ENCODE assay signal across 38 cellular contexts in genomic region chr6:2636672-2637071, GRCh38.
"Had no signal": no experiment of that assay in that cellular context is flagged by ENCODE, and none has a peak within 500 bp of the region (broad histone marks: within the 10 kb centered on the region; RNA-seq: fewer than 3 reads in every experiment).

No MANE protein-coding gene starts in this region.

- H3K4me3 Mint-ChIP-seq: activated naive CD4-positive, alpha-beta T cell treated with anti-CD3 and anti-CD28 coated beads for 36 hours; activated naive CD4-positive, alpha-beta T cell treated with anti-CD3 and anti-CD28 coated beads, Interleukin-2, amount 10 ng/mL, durations not matched to agents 7 days and 5 days; activated naive CD4-positive, alpha-beta T cell treated with anti-CD3 and anti-CD28 coated beads, Interleukin-2, amount 50 U/mL, for 24 hours; activated naive CD8-positive, alpha-beta T cell; activated naive CD8-positive, alpha-beta T cell treated with anti-CD3 and anti-CD28 coated beads for 36 hours; activated naive CD8-positive, alpha-beta T cell treated with anti-CD3 and anti-CD28 coated beads, Interleukin-2, amount 10 ng/mL, durations not matched to agents 7 days and 5 days; activated naive CD8-positive, alpha-beta T cell treated with anti-CD3 and anti-CD28 coated beads, Interleukin-2, amount 50 U/mL, for 24 hours; activated T-cell treated with anti-CD3 and anti-CD28 coated beads, Interleukin-2, amount 50 U/mL, for 24 hours; activated T-cell treated with anti-CD3 and anti-CD28 coated beads, Interleukin-2, amount 50 U/mL, for 4 hours; activated T-cell treated with anti-CD3 and anti-CD28 coated beads, Interleukin-2, amount 50 U/mL, for 72 hours; activated T-helper 17 cell treated with anti-CD3 and anti-CD28 coated beads, Interleukin-2, amount 50 U/mL, for 72 hours; brain had no signal

- FAIRE-seq: astrocyte had no signal

- H3K9me3 ChIP-seq: adrenal gland, ascending aorta, body of pancreas, breast epithelium had no signal

- H3K4me1 Mint-ChIP-seq: activated T-helper 17 cell treated with anti-CD3 and anti-CD28 coated beads, Interleukin-2, amount 50 U/mL, for 72 hours had no signal

- H3K4me3 ChIP-seq: adrenal gland, ascending aorta, body of pancreas, breast epithelium, cardiac muscle cell had no signal

- ATAC-seq: activated naive CD4-positive, alpha-beta T cell treated with anti-CD3 and anti-CD28 coated beads, Interleukin-2, amount 50 U/mL, for 72 hours; activated naive CD8-positive, alpha-beta T cell treated with anti-CD3 and anti-CD28 coated beads, Interleukin-2, amount 50 U/mL, for 24 hours; activated T-cell treated with anti-CD3 and anti-CD28 coated beads, Interleukin-2, amount 50 U/mL, for 4 hours; activated T-cell treated with anti-CD3 and anti-CD28 coated beads, Interleukin-2, amount 50 U/mL, for 72 hours; activated T-helper 17 cell treated with anti-CD3 and anti-CD28 coated beads, Interleukin-2, amount 50 U/mL, for 72 hours; body of pancreas had no signal

- H3K27me3 ChIP-seq: adrenal gland, ascending aorta, body of pancreas, brain microvascular endothelial cell, breast epithelium, cardiac muscle cell had no signal

- DNase-seq: activated effector memory CD4-positive, alpha-beta T cell treated with anti-CD3 and anti-CD28 coated beads, Interleukin-2, amount 50 U/mL, for 16 hours; activated effector memory CD4-positive, alpha-beta T cell treated with Interleukin-2 at 50 U/mL for 16 hours; activated gamma-delta T cell; activated gamma-delta T cell treated with Interleukin-2 at 50 U/mL for 16 hours; activated naive CD4-positive, alpha-beta T cell; activated naive CD4-positive, alpha-beta T cell treated with anti-CD3 and anti-CD28 coated beads for 36 hours; activated naive CD4-positive, alpha-beta T cell treated with anti-CD3 and anti-CD28 coated beads, Interleukin-2, amount 10 ng/mL, durations not matched to agents 7 days and 5 days; activated naive CD4-positive, alpha-beta T cell treated with anti-CD3 and anti-CD28 coated beads, Interleukin-2, amount 50 U/mL, for 16 hours; activated naive CD4-positive, alpha-beta T cell treated with Interleukin-2 at 50 U/mL for 16 hours; activated naive CD8-positive, alpha-beta T cell treated with anti-CD3 and anti-CD28 coated beads for 36 hours; activated naive CD8-positive, alpha-beta T cell treated with anti-CD3 and anti-CD28 coated beads, Interleukin-2, amount 10 ng/mL, durations not matched to agents 7 days and 5 days; activated naive CD8-positive, alpha-beta T cell treated with anti-CD3 and anti-CD28 coated beads, Interleukin-2, amount 50 U/mL, for 24 hours; activated T-cell treated with anti-CD3 and anti-CD28 coated beads, Interleukin-2, amount 50 U/mL, for 1 hour; activated T-cell treated with anti-CD3 and anti-CD28 coated beads, Interleukin-2, amount 50 U/mL, for 24 hours; activated T-cell treated with anti-CD3 and anti-CD28 coated beads, Interleukin-2, amount 50 U/mL, for 4 hours; activated T-cell treated with anti-CD3 and anti-CD28 coated beads, Interleukin-2, amount 50 U/mL, for 48 hours; activated T-cell treated with anti-CD3 and anti-CD28 coated beads, Interleukin-2, amount 50 U/mL, for 72 hours; adrenal gland; amniotic stem cell; amygdala; anterior cingulate cortex; aorta; body of pancreas; brain microvascular endothelial cell; caudate nucleus; central memory CD4-positive, alpha-beta T cell; cerebellar nuclear complex had no signal

- H3K27ac ChIP-seq: adrenal gland, ascending aorta, body of pancreas, brain microvascular endothelial cell, breast epithelium, cardiac muscle cell had no signal

- H3K27ac Mint-ChIP-seq: activated naive CD4-positive, alpha-beta T cell treated with anti-CD3 and anti-CD28 coated beads for 36 hours; activated naive CD4-positive, alpha-beta T cell treated with anti-CD3 and anti-CD28 coated beads, Interleukin-2, amount 10 ng/mL, durations not matched to agents 7 days and 5 days; activated naive CD4-positive, alpha-beta T cell treated with anti-CD3 and anti-CD28 coated beads, Interleukin-2, amount 50 U/mL, for 72 hours; activated naive CD8-positive, alpha-beta T cell; activated naive CD8-positive, alpha-beta T cell treated with anti-CD3 and anti-CD28 coated beads for 36 hours; activated naive CD8-positive, alpha-beta T cell treated with anti-CD3 and anti-CD28 coated beads, Interleukin-2, amount 10 ng/mL, durations not matched to agents 7 days and 5 days; activated naive CD8-positive, alpha-beta T cell treated with anti-CD3 and anti-CD28 coated beads, Interleukin-2, amount 50 U/mL, for 24 hours; activated T-cell treated with anti-CD3 and anti-CD28 coated beads, Interleukin-2, amount 50 U/mL, for 24 hours; activated T-cell treated with anti-CD3 and anti-CD28 coated beads, Interleukin-2, amount 50 U/mL, for 72 hours; activated T-helper 1 cell treated with anti-CD3 and anti-CD28 coated beads, Interleukin-12 subunit alpha, Interleukin-12 subunit beta, Interleukin-2, Interleukin-4 antibody, amounts not matched to agents 30 ng/mL and 10 ng/mL and 1 ng/mL, durations not matched to agents 14 hours and 24 hours and 36 hours; activated T-helper 17 cell treated with anti-CD3 and anti-CD28 coated beads, Interleukin-2, amount 50 U/mL, for 72 hours; activated T-helper 2 cell treated with anti-CD3 and anti-CD28 coated beads, Interferon-gamma antibody, Interleukin-2, Interleukin-4, amounts not matched to agents 10 μg/mL and 5 μg/mL and 100 μg/mL, durations not matched to agents 14 hours and 24 hours and 36 hours; brain had no signal

- H3K36me3 Mint-ChIP-seq: activated naive CD4-positive, alpha-beta T cell treated with anti-CD3 and anti-CD28 coated beads, Interleukin-2, amount 10 ng/mL, durations not matched to agents 7 days and 5 days; activated naive CD4-positive, alpha-beta T cell treated with anti-CD3 and anti-CD28 coated beads, Interleukin-2, amount 50 U/mL, for 24 hours; activated naive CD4-positive, alpha-beta T cell treated with anti-CD3 and anti-CD28 coated beads, Interleukin-2, amount 50 U/mL, for 72 hours; activated naive CD8-positive, alpha-beta T cell; activated naive CD8-positive, alpha-beta T cell treated with anti-CD3 and anti-CD28 coated beads for 36 hours; activated naive CD8-positive, alpha-beta T cell treated with anti-CD3 and anti-CD28 coated beads, Interleukin-2, amount 10 ng/mL, durations not matched to agents 7 days and 5 days; brain had no signal

- H3K36me3 ChIP-seq: adrenal gland, ascending aorta, brain microvascular endothelial cell, breast epithelium, cardiac muscle cell had no signal

- H3K9me3 Mint-ChIP-seq: activated naive CD4-positive, alpha-beta T cell treated with anti-CD3 and anti-CD28 coated beads for 36 hours; activated naive CD4-positive, alpha-beta T cell treated with anti-CD3 and anti-CD28 coated beads, Interleukin-2, amount 10 ng/mL, durations not matched to agents 7 days and 5 days; activated naive CD4-positive, alpha-beta T cell treated with anti-CD3 and anti-CD28 coated beads, Interleukin-2, amount 50 U/mL, for 24 hours; activated naive CD4-positive, alpha-beta T cell treated with anti-CD3 and anti-CD28 coated beads, Interleukin-2, amount 50 U/mL, for 72 hours; activated naive CD8-positive, alpha-beta T cell treated with anti-CD3 and anti-CD28 coated beads for 36 hours; activated naive CD8-positive, alpha-beta T cell treated with anti-CD3 and anti-CD28 coated beads, Interleukin-2, amount 10 ng/mL, durations not matched to agents 7 days and 5 days; activated naive CD8-positive, alpha-beta T cell treated with anti-CD3 and anti-CD28 coated beads, Interleukin-2, amount 50 U/mL, for 24 hours; activated T-cell treated with anti-CD3 and anti-CD28 coated beads, Interleukin-2, amount 50 U/mL, for 24 hours; activated T-cell treated with anti-CD3 and anti-CD28 coated beads, Interleukin-2, amount 50 U/mL, for 4 hours; activated T-cell treated with anti-CD3 and anti-CD28 coated beads, Interleukin-2, amount 50 U/mL, for 72 hours; activated T-helper 1 cell treated with anti-CD3 and anti-CD28 coated beads, Interleukin-12 subunit alpha, Interleukin-12 subunit beta, Interleukin-2, Interleukin-4 antibody, amounts not matched to agents 30 ng/mL and 10 ng/mL and 1 ng/mL, durations not matched to agents 14 hours and 24 hours and 36 hours; activated T-helper 17 cell treated with anti-CD3 and anti-CD28 coated beads, Interleukin-2, amount 50 U/mL, for 72 hours; activated T-helper 2 cell treated with anti-CD3 and anti-CD28 coated beads, Interferon-gamma antibody, Interleukin-2, Interleukin-4, amounts not matched to agents 10 μg/mL and 5 μg/mL and 100 μg/mL, durations not matched to agents 14 hours and 24 hours and 36 hours had no signal
